ENCODE assay signal across 8 cellular contexts in genomic region chr11:765025-765801, GRCh38. TPM values are rescaled to one million over a fixed set of nuclear protein-coding genes. Genes with fewer than 3 reads are reported as not detected.
A peak's percentile ranks its signal among the peaks of the same experiment; 100 is the strongest.
DNase-seq lines count a peak whose midpoint lies in the region; ATAC-seq and TF ChIP-seq lines count a peak whose summit lies in the region.

No MANE protein-coding gene starts in this region.

- no peaks in the 10 kb centered on the region for H3K27me3 Mint-ChIP-seq in progenitor cell of endocrine pancreas

- H3K27ac Mint-ChIP-seq in progenitor cell of endocrine pancreas = peak overlapping the region; percentile 79

- peak overlapping the region; percentile 31 for H3K27ac ChIP-seq in AG04450 (ENCODE audit: low read depth, low read length)

- no peak for DNase-seq in AG04450 (ENCODE audit: low read depth, low spot score)
- peak; percentile 68 for DNase-seq in GM19240 (ENCODE audit: insufficient read length, low spot score)
- peak; percentile 61 for DNase-seq in RKO (ENCODE audit: low spot score)
- peak; percentile 57 for DNase-seq in activated effector memory CD4-positive, alpha-beta T cell treated with Interleukin-2 at 50 U/mL for 16 hours
- peak; percentile 73 for DNase-seq in germinal center (ENCODE audit: low spot score)
- DNase-seq in progenitor cell of endocrine pancreas (ENCODE audit: low spot score, unreplicated experiment) = no peak
- no peak for DNase-seq in NCI-H226

- H3K4me1 Mint-ChIP-seq in progenitor cell of endocrine pancreas (ENCODE audit: low read depth) = no peaks in the 10 kb centered on the region

- ATAC-seq in GM21619 (IDR thresholded peaks at IDR 0.05; ENCODE audit: unreplicated experiment) = no peak

- POLR2A ChIA-PET in AG04450 (lab: Yijun Ruan, JAX) = no interaction called here

- peaks cover 6% of the 10 kb centered on the region for H3K36me3 Mint-ChIP-seq in progenitor cell of endocrine pancreas (ENCODE audit: insufficient read depth)

- CTCF ChIA-PET in AG04450 (lab: Charles Lee) = interaction anchor here (1.1 kb wide), 1 partner anchor 39 kb away, joined by 3 read pairs; no protein-coding TSS in a partner anchor

- no peak overlapping the region for H3K4me3 Mint-ChIP-seq in progenitor cell of endocrine pancreas (ENCODE audit: low read depth)

- no peaks in the 10 kb centered on the region for H3K27me3 ChIP-seq in AG04450 (ENCODE audit: control insufficient read depth, insufficient read depth, low read length)

- no peaks in the 10 kb centered on the region for H3K9me3 Mint-ChIP-seq in progenitor cell of endocrine pancreas (ENCODE audit: low read depth)

- no peaks in the 10 kb centered on the region; the same call in 1 of the 2 replicates for H3K9me3 ChIP-seq in AG04450 (ENCODE audit: control insufficient read depth, insufficient read depth, low read length)

- no peak overlapping the region for H3K4me3 ChIP-seq in AG04450 (ENCODE audit: low read depth, low read length)

- TF ChIP-seq CTCF in AG04450 (IDR thresholded peaks at IDR 0.05; ENCODE audit: low read depth, low read length) (peak; percentile 48), progenitor cell of endocrine pancreas (IDR thresholded peaks at IDR 0.05; ENCODE audit: unreplicated experiment) (peak; percentile 55)

RNA-seq across cellular contexts. Expression of gene GATD1, which starts 12.1 kb away (rescaled TPM):
- polyA plus RNA-seq in AG04450 (2011; rRNA removed) = 15.0 and 18.8 TPM in 2 replicates
- polyA minus RNA-seq in AG04450 (2011; rRNA and poly(A)+ RNA removed) = 9.3 and 11.7 TPM in 2 replicates
- 74.1 and 75.4 TPM in 2 replicates for total RNA-seq in progenitor cell of endocrine pancreas

RNA-seq across cellular contexts. Expression of gene TALDO1, which starts 17.9 kb away (rescaled TPM):
- 242 and 286 TPM in 2 replicates for polyA plus RNA-seq in AG04450 (2011; rRNA removed)
- polyA minus RNA-seq in AG04450 (2011; rRNA and poly(A)+ RNA removed) = 98.9 and 103 TPM in 2 replicates
- 112 and 120 TPM in 2 replicates for total RNA-seq in progenitor cell of endocrine pancreas

RNA-seq across cellular contexts. Expression of gene CEND1, which starts 24.7 kb away (rescaled TPM):
- 0.55 and 1.1 TPM in 2 replicates for polyA plus RNA-seq in AG04450 (2011; rRNA removed)
- polyA minus RNA-seq in AG04450 (2011; rRNA and poly(A)+ RNA removed) = 0.30 and 0.46 TPM in 2 replicates
- total RNA-seq in progenitor cell of endocrine pancreas = not detected in 2 replicates

RNA-seq across cellular contexts. Expression of gene SLC25A22, which starts 32.9 kb away (rescaled TPM):
- 11.3 and 11.5 TPM in 2 replicates for polyA plus RNA-seq in AG04450 (2011; rRNA removed)
- 8.6 and 14.8 TPM in 2 replicates for polyA minus RNA-seq in AG04450 (2011; rRNA and poly(A)+ RNA removed)
- 40.5 and 48.9 TPM in 2 replicates for total RNA-seq in progenitor cell of endocrine pancreas

RNA-seq across cellular contexts. Expression of gene PIDD1, which starts 39.8 kb away (rescaled TPM):
- polyA plus RNA-seq in AG04450 (2011; rRNA removed) = 5.7 and 8.2 TPM in 2 replicates
- 2.9 and 3.6 TPM in 2 replicates for polyA minus RNA-seq in AG04450 (2011; rRNA and poly(A)+ RNA removed)
- 33.3 and 35.0 TPM in 2 replicates for total RNA-seq in progenitor cell of endocrine pancreas

Comparison
In these comparisons a context has a peak if more than half of its experiments do, and no peak if none do; other contexts are left out.
1. DNase-seq: peak in GM19240 (single experiment), RKO (single experiment), activated effector memory CD4-positive, alpha-beta T cell treated with Interleukin-2 at 50 U/mL for 16 hours (single experiment) and germinal center (single experiment); none in AG04450 (single experiment), progenitor cell of endocrine pancreas (single experiment) and NCI-H226 (single experiment).